In genomic region chr11:23288001-23288783, GRCh38 we compare ENCODE assay signal across 16 cellular contexts.
DNase-seq lines count a peak whose midpoint lies in the region; TF ChIP-seq lines count a peak whose summit lies in the region.
"Had no signal": no experiment of that assay in that cellular context is flagged by ENCODE, and none has a peak within 500 bp of the region (broad histone marks: within the 10 kb centered on the region; RNA-seq: fewer than 3 reads in every experiment).

No MANE protein-coding gene starts in this region.

- TF ChIP-seq CTCF in mammary epithelial cell (conservative IDR thresholded peaks at IDR 0.05 in 1 of 2, IDR thresholded peaks at IDR 0.05 in 1 of 2; ENCODE audit: extremely low read depth in 1 of 2, insufficient read depth in 1 of 2, low read depth in 1 of 2, low read length in 2 of 2) (no peak), breast epithelium (IDR thresholded peaks at IDR 0.05) (no peak), fibroblast of mammary gland (conservative IDR thresholded peaks at IDR 0.05; ENCODE audit: control insufficient read depth, insufficient read depth, low read depth, low read length) (no peak)

- intact Hi-C loops in mammary epithelial cell (cut with micrococcal nuclease) (no loop called here), breast epithelium (cut with DNase I; ENCODE audit: low total_unique reads) (no loop called here)

- dilution Hi-C loops in mammary epithelial cell (cut with HindIII; ENCODE audit: low sequenced_read_pairs): no loop called here

- H3K27me3 ChIP-seq in mammary epithelial cell (ENCODE audit: insufficient read depth, low read length): no peaks in the 10 kb centered on the region
- H3K27me3 ChIP-seq in breast epithelium: no peaks in the 10 kb centered on the region
- H3K27me3 ChIP-seq: ascending aorta had no signal

- H3K4me3 ChIP-seq in mammary epithelial cell (replicated peaks in 1 of 3; ENCODE audit: insufficient read depth in 1 of 3, low read depth in 2 of 3, low read length in 3 of 3) (no peak overlapping the region), breast epithelium (no peak overlapping the region), fibroblast of mammary gland (ENCODE audit: control insufficient read depth, low read depth, low read length) (no peak overlapping the region)
- H3K4me3 ChIP-seq: ascending aorta had no signal

- no peaks in the 10 kb centered on the region for H3K4me1 ChIP-seq in mammary epithelial cell (ENCODE audit: insufficient read depth, low read length)
- H3K4me1 ChIP-seq in breast epithelium: no peaks in the 10 kb centered on the region
- H3K4me1 ChIP-seq: ascending aorta had no signal

- no peak overlapping the region for H3K27ac ChIP-seq in mammary epithelial cell (ENCODE audit: insufficient read depth, low read depth, low read length)
- H3K27ac ChIP-seq in breast epithelium: no peak overlapping the region
- H3K27ac ChIP-seq: ascending aorta had no signal

- CTCF ChIA-PET in mammary epithelial cell (lab: Charles Lee; ENCODE audit: low non-redundant PET): no interaction called here

- no peak overlapping the region for H2AFZ ChIP-seq in mammary epithelial cell (ENCODE audit: low read depth, low read length)

- H3K4me2 ChIP-seq in mammary epithelial cell (ENCODE audit: insufficient read depth, low read depth, low read length): no peak overlapping the region

- peak; percentile 72 for DNase-seq in mammary epithelial cell
- DNase-seq in breast epithelium (ENCODE audit: low spot score in 2 of 2): no peak
- DNase-seq in SK-MEL-5 (ENCODE audit: low read depth, low spot score): peak; percentile 23
- DNase-seq in fibroblast of mammary gland (ENCODE audit: low read depth): peak; percentile 94
- DNase-seq in ecto neural progenitor cell (ENCODE audit: low spot score): no peak
- DNase-seq in NCI-H187 treated with DMSO at 0.1 percent for 48 hours (lab: John Stamatoyannopoulos, UW): no peak
- DNase-seq in NCI-H82 treated with DMSO at 0.1 percent for 48 hours (lab: John Stamatoyannopoulos, UW; ENCODE audit: unreplicated experiment): no peak
- DNase-seq in pons (ENCODE audit: low spot score): no peak
- DNase-seq: activated CD4-positive, alpha-beta T cell treated with anti-CD3 and anti-CD28 coated beads, Interleukin-2, amount 50 U/mL, for 4 hours; DND-41; effector memory CD8-positive, alpha-beta T cell; hypothalamus; KBM-7; NCI-H1694; nephron progenitor cell had no signal

- H3K36me3 ChIP-seq in mammary epithelial cell (ENCODE audit: insufficient read depth, low read length): no peaks in the 10 kb centered on the region
- H3K36me3 ChIP-seq in breast epithelium: no peaks in the 10 kb centered on the region
- H3K36me3 ChIP-seq: ascending aorta had no signal

- H4K20me1 ChIP-seq in mammary epithelial cell (ENCODE audit: insufficient read depth, low read length): no peaks in the 10 kb centered on the region

- no peaks in the 10 kb centered on the region for H3K79me2 ChIP-seq in mammary epithelial cell (ENCODE audit: insufficient read depth, low read length)

- in situ Hi-C loops in mammary epithelial cell (cut with MboI; ENCODE audit: low sequenced_read_pairs in 2 of 2) (no loop called here), SK-MEL-5 (cut with HindIII; ENCODE audit: low pct_unique_long_range_greater_than_20kb, low sequenced_read_pairs) (no loop called here)

- WGBS in mammary epithelial cell (ENCODE audit: low coverage, missing lambda C conversion rate): 0% methylated on average over 1 of the region's 1 CpG

- no TSS peak for BruUV-seq in mammary epithelial cell (replicated peaks; lab: Mats Ljungman, UMichigan)

- no peak for TF ChIP-seq POLR2A in breast epithelium (IDR thresholded peaks at IDR 0.05)

- no peak overlapping the region for H3K9ac ChIP-seq in mammary epithelial cell (ENCODE audit: insufficient read depth, low read length)

- H3K9me3 ChIP-seq in mammary epithelial cell (replicated peaks; ENCODE audit: insufficient read depth, low read length) (no peaks in the 10 kb centered on the region), breast epithelium (no peaks in the 10 kb centered on the region)
- H3K9me3 ChIP-seq: ascending aorta had no signal

Comparison
In these comparisons a context has a peak if more than half of its experiments do, and no peak if none do; other contexts are left out.
1. DNase-seq: peak in mammary epithelial cell (single experiment), SK-MEL-5 (single experiment) and fibroblast of mammary gland (single experiment); none in breast epithelium (0 of 2), ecto neural progenitor cell (single experiment), NCI-H187 treated with DMSO at 0.1 percent for 48 hours (single experiment), NCI-H82 treated with DMSO at 0.1 percent for 48 hours (single experiment) and pons (single experiment).